Comparison of ENCODE assay signal across 9 cellular contexts in the genomic region with DNA sequence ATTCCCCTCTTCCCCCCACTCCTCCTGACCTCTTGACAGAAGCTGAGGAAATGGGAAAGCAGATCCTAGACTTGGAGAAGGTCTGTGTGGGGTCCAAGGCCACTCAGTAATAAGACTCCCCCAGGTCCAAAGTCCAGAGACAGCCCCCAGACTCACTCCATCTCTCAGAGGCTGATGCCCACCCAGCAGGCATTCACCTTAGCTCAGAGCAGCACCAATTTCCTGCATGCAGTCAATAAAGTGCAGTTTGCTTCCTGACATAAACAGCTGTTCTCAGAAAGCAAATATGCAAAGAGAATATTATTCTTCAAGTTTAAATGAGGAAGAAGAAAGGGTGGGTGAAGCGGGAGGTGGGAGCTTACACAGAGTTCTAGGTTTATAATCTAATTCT.
DNase-seq lines count a peak whose midpoint lies in the region; ATAC-seq lines count a peak whose summit lies in the region.
"Had no signal": no experiment of that assay in that cellular context is flagged by ENCODE, and none has a peak within 500 bp of the region (broad histone marks: within the 10 kb centered on the region; RNA-seq: fewer than 3 reads in every experiment).

No MANE protein-coding gene starts in this region.

- H3K36me3 Mint-ChIP-seq in T-cell, result no peaks in the 10 kb centered on the region

- peak in 3 of 4 experiments; percentile 26 to 48 (median 36) for ATAC-seq in T-cell (replicated peaks in 1 of 4)

- H3K27me3 ChIP-seq in iPS-15b (ENCODE audit: control insufficient read depth, insufficient read depth, low read length) (no peaks in the 10 kb centered on the region), subcutaneous abdominal adipose tissue (ENCODE audit: control insufficient read depth in 5 of 5, insufficient read depth in 4 of 5, low read length in 5 of 5) (no peaks in the 10 kb centered on the region)

- H3K27ac Mint-ChIP-seq in T-cell, result peak overlapping the region; percentile 97 to 98

- CTCF ChIA-PET in T-cell (lab: Charles Lee), result interaction anchor here (1.2 to 1.4 kb wide), 3 partner anchors 41 to 98 kb away, joined by 4 to 6 read pairs (median 4); a partner anchor contains a TSS

- no peaks in the 10 kb centered on the region for H3K27me3 Mint-ChIP-seq in T-cell

- H3K9me3 ChIP-seq in iPS-15b (ENCODE audit: control insufficient read depth, insufficient read depth, low read length) (no peaks in the 10 kb centered on the region), subcutaneous abdominal adipose tissue (ENCODE audit: control insufficient read depth in 5 of 5, low read length in 5 of 5) (no peaks in the 10 kb centered on the region)

- DNase-seq in DMS53 (lab: John Stamatoyannopoulos, UW) (peak; percentile 26), DMS53 treated with DMSO at 0.1 percent for 48 hours (lab: John Stamatoyannopoulos, UW; ENCODE audit: unreplicated experiment) (no peak), T-cell (peak in 12 of 34 experiments; percentile 1 to 39 (median 14)), DMS 273 (lab: John Stamatoyannopoulos, UW; ENCODE audit: unreplicated experiment) (no peak), HuH-7.5 (ENCODE audit: low spot score) (no peak)
- DNase-seq in activated CD4-positive, CD25-positive, alpha-beta regulatory T cell treated with anti-CD3 and anti-CD28 coated beads, Interleukin-2, amount 50 U/mL, for 72 hours, result no peak

- H3K9me3 Mint-ChIP-seq in T-cell, result no peaks in the 10 kb centered on the region

- H3K4me1 ChIP-seq in iPS-15b (ENCODE audit: control insufficient read depth, insufficient read depth, low read length) (peaks cover 26% of the 10 kb centered on the region), subcutaneous abdominal adipose tissue (ENCODE audit: control insufficient read depth in 5 of 5, insufficient read depth in 5 of 5, low read length in 5 of 5) (peaks cover 7 to 46% (median 35%) of the 10 kb centered on the region in 5 donors)

- H3K4me3 Mint-ChIP-seq in T-cell, result peak overlapping the region; percentile 79 to 84 (median 83)

- H3K4me3 ChIP-seq in iPS-15b (ENCODE audit: low read depth, low read length) (peak overlapping the region; percentile 27), subcutaneous abdominal adipose tissue (ENCODE audit: low read depth in 1 of 5, low read length in 5 of 5) (peak overlapping the region; percentile 48 to 85 (median 60))

- H3K36me3 ChIP-seq in iPS-15b (ENCODE audit: control insufficient read depth, insufficient read depth, low read length), result no peaks in the 10 kb centered on the region
- H3K36me3 ChIP-seq in subcutaneous abdominal adipose tissue (ENCODE audit: control insufficient read depth in 5 of 5, insufficient read depth in 5 of 5, low read length in 5 of 5), result no peaks in the 10 kb centered on the region

- peak overlapping the region; percentile 82 for H3K27ac ChIP-seq in subcutaneous abdominal adipose tissue (ENCODE audit: low read depth, low read length)
- H3K27ac ChIP-seq: 22Rv1 had no signal

- peaks cover 32 to 38% (median 37%) of the 10 kb centered on the region in 3 donors for H3K4me1 Mint-ChIP-seq in T-cell

- H3K9ac ChIP-seq in iPS-15b (ENCODE audit: low read depth, low read length) (peak overlapping the region; percentile 26), subcutaneous abdominal adipose tissue (ENCODE audit: low read length in 5 of 5) (peak overlapping the region in 4 of 5 donors; percentile 19 to 90 (median 30))

- POLR2A ChIA-PET in T-cell (lab: Charles Lee), result interaction anchor here (0.7 to 1.1 kb wide), 4 partner anchors 83 to 484 kb away, joined by 3 to 6 read pairs (median 4); a partner anchor contains a TSS
